Comparison of ENCODE assay signal across 26 cellular contexts in the genomic region with DNA sequence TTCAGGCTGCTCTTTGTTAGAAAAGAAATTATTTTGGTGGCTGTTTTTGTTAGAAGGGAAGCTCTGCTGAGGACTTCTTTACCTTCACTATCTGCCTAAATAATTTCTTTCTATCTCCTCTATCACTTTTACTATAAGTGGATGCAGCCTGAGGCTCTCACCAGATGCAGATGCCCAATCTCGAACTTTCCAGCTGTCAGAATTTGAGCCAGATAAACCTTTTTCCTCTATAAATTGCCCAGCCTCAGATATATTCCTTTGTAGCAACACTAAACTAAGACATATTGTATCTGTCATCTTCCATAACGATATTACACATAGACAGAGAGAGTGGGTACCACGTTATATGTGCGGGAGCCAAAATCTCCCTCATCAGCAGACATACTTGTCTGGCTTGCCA. TPM values are rescaled to one million over a fixed set of nuclear protein-coding genes. Genes with fewer than 3 reads are reported as not detected.
"Had no signal": no experiment of that assay in that cellular context is flagged by ENCODE, and none has a peak within 500 bp of the region (broad histone marks: within the 10 kb centered on the region; RNA-seq: fewer than 3 reads in every experiment).

No MANE protein-coding gene starts in this region.

- H3K4me3 ChIP-seq: colonic mucosa, coronary artery, dorsolateral prefrontal cortex, esophagus muscularis mucosa, esophagus squamous epithelium, gastrocnemius medialis, gastroesophageal sphincter, heart left ventricle, heart right ventricle had no signal

- H3K27me3 ChIP-seq: colonic mucosa, esophagus squamous epithelium, foreskin keratinocyte, gastrocnemius medialis had no signal

- DNase-seq: colonic mucosa; cortex of kidney; dermis blood vessel endothelial cell; dorsolateral prefrontal cortex; effector CD4-positive, alpha-beta T cell; effector CD8-positive, alpha-beta T cell; effector memory CD4-positive, alpha-beta T cell; effector memory CD8-positive, alpha-beta T cell; endodermal cell; erythroblast; esophagus squamous epithelium; foreskin fibroblast; foreskin keratinocyte; foreskin melanocyte; gastrocnemius medialis; glutamatergic neuron; head of caudate nucleus; heart left ventricle; heart right ventricle had no signal

- ATAC-seq: effector memory CD8-positive, alpha-beta T cell; esophagus mucosa; foreskin keratinocyte; gastrocnemius medialis; gastroesophageal sphincter; heart left ventricle; heart right ventricle had no signal

- H3K9me3 ChIP-seq: colonic mucosa, esophagus muscularis mucosa, esophagus squamous epithelium, gastrocnemius medialis, gastroesophageal sphincter, heart left ventricle, heart right ventricle had no signal

- H3K36me3 ChIP-seq: colonic mucosa, esophagus muscularis mucosa, esophagus squamous epithelium, gastrocnemius medialis, gastroesophageal sphincter, heart left ventricle, heart right ventricle had no signal

- H3K4me1 ChIP-seq: colonic mucosa, esophagus muscularis mucosa, esophagus squamous epithelium, foreskin keratinocyte, gastrocnemius medialis, gastroesophageal sphincter, heart left ventricle, heart right ventricle had no signal

- H3K27ac ChIP-seq: colonic mucosa, coronary artery, dorsolateral prefrontal cortex, epithelial cell of prostate, esophagus muscularis mucosa, esophagus squamous epithelium, foreskin keratinocyte, gastrocnemius medialis, gastroesophageal sphincter, heart left ventricle, heart right ventricle had no signal

RNA-seq across cellular contexts. Expression of gene CDH8, which starts 15.7 kb away (rescaled TPM):
- polyA plus RNA-seq: endothelial cell of umbilical vein, fibroblast of lung, heart right ventricle had no signal
